ENCODE assay signal across 9 cellular contexts in genomic region chr3:38738630-38739395, GRCh38.
A peak's percentile ranks its signal among the peaks of the same experiment; 100 is the strongest.
DNase-seq lines count a peak whose midpoint lies in the region; ATAC-seq lines count a peak whose summit lies in the region.
"Had no signal": no experiment of that assay in that cellular context is flagged by ENCODE, and none has a peak within 500 bp of the region (broad histone marks: within the 10 kb centered on the region; RNA-seq: fewer than 3 reads in every experiment).

No MANE protein-coding gene starts in this region.

- no peaks in the 10 kb centered on the region for H3K9me3 Mint-ChIP-seq in activated T-cell treated with anti-CD3 and anti-CD28 coated beads, Interleukin-2, amount 50 U/mL, for 72 hours
- H3K9me3 Mint-ChIP-seq in activated T-cell treated with anti-CD3 and anti-CD28 coated beads, Interleukin-2, amount 50 U/mL, for 24 hours: no peaks in the 10 kb centered on the region
- H3K9me3 Mint-ChIP-seq in activated naive CD8-positive, alpha-beta T cell treated with anti-CD3 and anti-CD28 coated beads for 36 hours: no peaks in the 10 kb centered on the region
- H3K9me3 Mint-ChIP-seq: central memory CD8-positive, alpha-beta T cell had no signal

- H3K27ac Mint-ChIP-seq in activated T-cell treated with anti-CD3 and anti-CD28 coated beads, Interleukin-2, amount 50 U/mL, for 72 hours: no peak overlapping the region
- H3K27ac Mint-ChIP-seq in activated T-cell treated with anti-CD3 and anti-CD28 coated beads, Interleukin-2, amount 50 U/mL, for 24 hours: no peak overlapping the region
- H3K27ac Mint-ChIP-seq in activated naive CD8-positive, alpha-beta T cell treated with anti-CD3 and anti-CD28 coated beads for 36 hours: no peak overlapping the region

- H3K27me3 Mint-ChIP-seq in activated T-cell treated with anti-CD3 and anti-CD28 coated beads, Interleukin-2, amount 50 U/mL, for 72 hours (ENCODE audit: low read depth): peaks cover 17% of the 10 kb centered on the region
- H3K27me3 Mint-ChIP-seq in activated T-cell treated with anti-CD3 and anti-CD28 coated beads, Interleukin-2, amount 50 U/mL, for 24 hours: peaks cover 26% of the 10 kb centered on the region
- H3K27me3 Mint-ChIP-seq in activated naive CD8-positive, alpha-beta T cell treated with anti-CD3 and anti-CD28 coated beads for 36 hours: peaks cover 20% of the 10 kb centered on the region

- H3K36me3 Mint-ChIP-seq in activated T-cell treated with anti-CD3 and anti-CD28 coated beads, Interleukin-2, amount 50 U/mL, for 72 hours (ENCODE audit: insufficient read depth in 2 of 2): no peaks in the 10 kb centered on the region
- H3K36me3 Mint-ChIP-seq in activated T-cell treated with anti-CD3 and anti-CD28 coated beads, Interleukin-2, amount 50 U/mL, for 24 hours (ENCODE audit: low read depth): no peaks in the 10 kb centered on the region
- H3K36me3 Mint-ChIP-seq in activated naive CD8-positive, alpha-beta T cell treated with anti-CD3 and anti-CD28 coated beads for 36 hours: no peaks in the 10 kb centered on the region

- no peak overlapping the region for H3K4me3 Mint-ChIP-seq in activated T-cell treated with anti-CD3 and anti-CD28 coated beads, Interleukin-2, amount 50 U/mL, for 72 hours
- no peak overlapping the region for H3K4me3 Mint-ChIP-seq in activated T-cell treated with anti-CD3 and anti-CD28 coated beads, Interleukin-2, amount 50 U/mL, for 24 hours
- H3K4me3 Mint-ChIP-seq in activated naive CD8-positive, alpha-beta T cell treated with anti-CD3 and anti-CD28 coated beads for 36 hours: no peak overlapping the region
- H3K4me3 Mint-ChIP-seq: central memory CD8-positive, alpha-beta T cell had no signal

- ATAC-seq in activated T-cell treated with anti-CD3 and anti-CD28 coated beads, Interleukin-2, amount 50 U/mL, for 72 hours (replicated peaks in 1 of 2): peak; percentile 43 to 46
- ATAC-seq in esophagus mucosa: no peak

- DNase-seq in activated T-cell treated with anti-CD3 and anti-CD28 coated beads, Interleukin-2, amount 50 U/mL, for 72 hours: peak; percentile 41 to 48
- no peak for DNase-seq in activated T-cell treated with anti-CD3 and anti-CD28 coated beads, Interleukin-2, amount 50 U/mL, for 24 hours
- DNase-seq in LHCN-M2 (ENCODE audit: low read depth) (peak; percentile 19), kidney tubule cell (ENCODE audit: low spot score) (peak; percentile 52), putamen (ENCODE audit: low spot score) (no peak), NCI-H2171 (lab: John Stamatoyannopoulos, UW) (no peak)
- DNase-seq in activated naive CD8-positive, alpha-beta T cell treated with anti-CD3 and anti-CD28 coated beads for 36 hours: peak; percentile 27

- no peaks in the 10 kb centered on the region for H3K4me1 Mint-ChIP-seq in activated T-cell treated with anti-CD3 and anti-CD28 coated beads, Interleukin-2, amount 50 U/mL, for 72 hours (ENCODE audit: low read depth)
- H3K4me1 Mint-ChIP-seq in activated T-cell treated with anti-CD3 and anti-CD28 coated beads, Interleukin-2, amount 50 U/mL, for 24 hours (ENCODE audit: low read depth): no peaks in the 10 kb centered on the region
- no peaks in the 10 kb centered on the region for H3K4me1 Mint-ChIP-seq in activated naive CD8-positive, alpha-beta T cell treated with anti-CD3 and anti-CD28 coated beads for 36 hours
- H3K4me1 Mint-ChIP-seq: central memory CD8-positive, alpha-beta T cell had no signal

Comparison
In these comparisons a context has a peak if more than half of its experiments do, and no peak if none do; other contexts are left out.
1. DNase-seq: peak in activated T-cell treated with anti-CD3 and anti-CD28 coated beads, Interleukin-2, amount 50 U/mL, for 72 hours (2 of 2), LHCN-M2 (single experiment), activated naive CD8-positive, alpha-beta T cell treated with anti-CD3 and anti-CD28 coated beads for 36 hours (single experiment) and kidney tubule cell (single experiment); none in activated T-cell treated with anti-CD3 and anti-CD28 coated beads, Interleukin-2, amount 50 U/mL, for 24 hours (single experiment), putamen (single experiment) and NCI-H2171 (single experiment).